In the genomic region with DNA sequence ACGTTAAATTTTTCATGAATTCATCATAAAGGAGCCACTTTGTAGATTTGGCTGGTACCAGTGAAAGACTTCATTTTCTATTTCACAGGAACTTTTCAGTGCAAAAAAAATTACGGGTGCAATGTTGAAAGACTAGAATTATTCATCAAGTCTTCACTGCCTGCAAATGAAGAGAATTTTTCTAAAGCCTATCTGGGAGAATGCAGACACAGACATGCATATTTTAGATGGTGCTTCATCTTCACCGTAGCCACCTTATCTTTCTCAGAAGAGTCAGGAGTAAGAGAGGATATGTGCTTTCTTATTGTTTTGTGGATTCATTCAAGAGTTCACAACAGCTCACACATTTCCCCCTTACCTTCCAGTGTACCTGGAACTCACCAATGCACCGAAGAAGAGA, we compare ENCODE assay signal across 19 cellular contexts.
A peak's percentile ranks its signal among the peaks of the same experiment; 100 is the strongest.
DNase-seq lines count a peak whose midpoint lies in the region; ATAC-seq and TF ChIP-seq lines count a peak whose summit lies in the region.
"Had no signal": no experiment of that assay in that cellular context is flagged by ENCODE, and none has a peak within 500 bp of the region (broad histone marks: within the 10 kb centered on the region; RNA-seq: fewer than 3 reads in every experiment).

No MANE protein-coding gene starts in this region.

- no peaks in the 10 kb centered on the region for H3K4me1 Mint-ChIP-seq in activated naive CD8-positive, alpha-beta T cell treated with anti-CD3 and anti-CD28 coated beads, Interleukin-2, amount 50 U/mL, for 24 hours
- H3K4me1 Mint-ChIP-seq in CD14-positive monocyte = no peaks in the 10 kb centered on the region
- H3K4me1 Mint-ChIP-seq: B cell; CD8-positive, alpha-beta memory T cell had no signal

- H3K9me3 ChIP-seq in GM23248 (ENCODE audit: low read depth) (no peaks in the 10 kb centered on the region), ascending aorta (no peaks in the 10 kb centered on the region)
- H3K9me3 ChIP-seq: BLaER1 had no signal

- H3K4me3 ChIP-seq in GM23248 = no peak overlapping the region
- H3K4me3 ChIP-seq in ascending aorta = no peak overlapping the region
- no peak overlapping the region for H3K4me3 ChIP-seq in fibroblast of the aortic adventitia (ENCODE audit: low read depth, low read length)
- H3K4me3 ChIP-seq: BLaER1, GM23338 had no signal

- 49 to 52% methylated on average over 4 of the region's 4 CpGs for WGBS in GM23248 (ENCODE audit: low coverage in 1 of 2, low lambda C conversion rate in 2 of 2, missing lambda C conversion rate in 2 of 2), 2 experiments

- no peak for TF ChIP-seq CTCF in ascending aorta (IDR thresholded peaks at IDR 0.05)
- no peak for TF ChIP-seq CTCF in fibroblast of the aortic adventitia (IDR thresholded peaks at IDR 0.05; ENCODE audit: insufficient read depth, low read length)
- TF ChIP-seq CTCF in CD14-positive monocyte (IDR thresholded peaks at IDR 0.05) = no peak

- H3K27ac Mint-ChIP-seq in activated naive CD8-positive, alpha-beta T cell treated with anti-CD3 and anti-CD28 coated beads, Interleukin-2, amount 50 U/mL, for 24 hours = no peak overlapping the region
- H3K27ac Mint-ChIP-seq in CD14-positive monocyte = no peak overlapping the region
- H3K27ac Mint-ChIP-seq: B cell; CD4-positive, alpha-beta T cell; GM23338; H9 had no signal

- H3K27ac ChIP-seq in GM23248 (0 out of 2 replicates have a peak overlapping the region, but pooled peaks have one; percentile 31), ascending aorta (peak overlapping the region; percentile 68 to 88)
- H3K27ac ChIP-seq: 22Rv1, BLaER1, C4-2B had no signal

- H3K9ac ChIP-seq in GM23248 = no peak overlapping the region
- H3K9ac ChIP-seq: BLaER1 had no signal

- no peaks in the 10 kb centered on the region for H3K27me3 ChIP-seq in GM23248 (replicated peaks; ENCODE audit: insufficient read depth)
- H3K27me3 ChIP-seq in ascending aorta = no peaks in the 10 kb centered on the region
- H3K27me3 ChIP-seq: BLaER1 had no signal

- no peaks in the 10 kb centered on the region for H3K36me3 ChIP-seq in GM23248 (ENCODE audit: low read depth)
- no peaks in the 10 kb centered on the region for H3K36me3 ChIP-seq in ascending aorta

- no peaks in the 10 kb centered on the region for H3K9me3 Mint-ChIP-seq in activated naive CD8-positive, alpha-beta T cell treated with anti-CD3 and anti-CD28 coated beads, Interleukin-2, amount 50 U/mL, for 24 hours
- H3K9me3 Mint-ChIP-seq in CD14-positive monocyte = peaks cover 0 to 2% (median 0%) of the 10 kb centered on the region in 7 donors
- H3K9me3 Mint-ChIP-seq: CD4-positive, alpha-beta T cell; CD8-positive, alpha-beta memory T cell; GM23338; H9 had no signal

- H3K4me2 ChIP-seq in GM23248 (ENCODE audit: unreplicated experiment) = peak overlapping the region; percentile 43
- H3K4me2 ChIP-seq: BLaER1, GM23338 had no signal

- DNase-seq in GM23248 (peak; percentile 25), ascending aorta (ENCODE audit: low spot score in 2 of 2) (no peak), fibroblast of the aortic adventitia (ENCODE audit: low read depth) (peak; percentile 22), superior temporal gyrus (ENCODE audit: extremely low spot score) (peak; percentile 42), kidney tubule cell (ENCODE audit: low spot score) (no peak), CD14-positive monocyte (ENCODE audit: low spot score) (no peak), G401 (ENCODE audit: low spot score) (no peak)
- no peak for DNase-seq in activated naive CD8-positive, alpha-beta T cell treated with anti-CD3 and anti-CD28 coated beads, Interleukin-2, amount 50 U/mL, for 24 hours
- DNase-seq: CD4-positive, alpha-beta T cell; CD8-positive, alpha-beta memory T cell; DMS53; DMS79 treated with DMSO at 0.1 percent for 48 hours; H9 had no signal

- H4K20me1 ChIP-seq in GM23248 (ENCODE audit: insufficient read depth) = no peaks in the 10 kb centered on the region
- H4K20me1 ChIP-seq: BLaER1 had no signal

- H3K4me3 Mint-ChIP-seq in activated naive CD8-positive, alpha-beta T cell treated with anti-CD3 and anti-CD28 coated beads, Interleukin-2, amount 50 U/mL, for 24 hours = no peak overlapping the region
- H3K4me3 Mint-ChIP-seq in CD14-positive monocyte = no peak overlapping the region
- H3K4me3 Mint-ChIP-seq: B cell; CD4-positive, alpha-beta T cell; CD8-positive, alpha-beta memory T cell; GM23338; H9 had no signal

- in situ Hi-C loops in GM23248 (cut with MboI) (no loop called here), G401 (cut with HindIII; ENCODE audit: low sequenced_read_pairs) (no loop called here)

- intact Hi-C loops in ascending aorta (cut with DNase I) = loop anchor here (5.0 kb wide), 1 partner anchor 72 kb away; no protein-coding TSS in a partner anchor
- intact Hi-C loops in CD14-positive monocyte (cut with micrococcal nuclease) = no loop called here

- no peaks in the 10 kb centered on the region for H3K36me3 Mint-ChIP-seq in activated naive CD8-positive, alpha-beta T cell treated with anti-CD3 and anti-CD28 coated beads, Interleukin-2, amount 50 U/mL, for 24 hours (ENCODE audit: low read depth)
- H3K36me3 Mint-ChIP-seq in CD14-positive monocyte = no peaks in the 10 kb centered on the region
- H3K36me3 Mint-ChIP-seq: CD8-positive, alpha-beta memory T cell had no signal

- ATAC-seq in activated naive CD8-positive, alpha-beta T cell treated with anti-CD3 and anti-CD28 coated beads, Interleukin-2, amount 50 U/mL, for 24 hours = no peak
- ATAC-seq: GM23338, HCT116 had no signal

- peaks cover 16% of the 10 kb centered on the region; the same call in 1 of the 2 replicates for H3F3A ChIP-seq in GM23248 (ENCODE audit: insufficient read depth)

- no peaks in the 10 kb centered on the region for H3K27me3 Mint-ChIP-seq in activated naive CD8-positive, alpha-beta T cell treated with anti-CD3 and anti-CD28 coated beads, Interleukin-2, amount 50 U/mL, for 24 hours
- no peaks in the 10 kb centered on the region for H3K27me3 Mint-ChIP-seq in CD14-positive monocyte (ENCODE audit: low read depth in 3 of 3)
- H3K27me3 Mint-ChIP-seq: B cell; CD4-positive, alpha-beta T cell had no signal

- H2AFZ ChIP-seq in GM23248 = no peak overlapping the region
- H2AFZ ChIP-seq: GM23338 had no signal

- peaks cover 24% of the 10 kb centered on the region for H3K4me1 ChIP-seq in GM23248 (ENCODE audit: insufficient read depth)
- H3K4me1 ChIP-seq in ascending aorta = peaks cover 3 to 53% of the 10 kb centered on the region in 2 donors
- H3K4me1 ChIP-seq: BLaER1 had no signal

- no peaks in the 10 kb centered on the region for H3K9me2 ChIP-seq in GM23248 (ENCODE audit: insufficient read depth)

- H3K79me2 ChIP-seq in GM23248 (ENCODE audit: insufficient read depth) = no peaks in the 10 kb centered on the region

Comparison
In these comparisons a context has a peak if more than half of its experiments do, and no peak if none do; other contexts are left out.
1. DNase-seq: peak in GM23248 (single experiment), fibroblast of the aortic adventitia (single experiment) and superior temporal gyrus (single experiment); none in ascending aorta (0 of 2), kidney tubule cell (single experiment), activated naive CD8-positive, alpha-beta T cell treated with anti-CD3 and anti-CD28 coated beads, Interleukin-2, amount 50 U/mL, for 24 hours (single experiment), CD14-positive monocyte (single experiment) and G401 (single experiment).